Comparison of ENCODE assay signal across 18 cellular contexts in the genomic region with DNA sequence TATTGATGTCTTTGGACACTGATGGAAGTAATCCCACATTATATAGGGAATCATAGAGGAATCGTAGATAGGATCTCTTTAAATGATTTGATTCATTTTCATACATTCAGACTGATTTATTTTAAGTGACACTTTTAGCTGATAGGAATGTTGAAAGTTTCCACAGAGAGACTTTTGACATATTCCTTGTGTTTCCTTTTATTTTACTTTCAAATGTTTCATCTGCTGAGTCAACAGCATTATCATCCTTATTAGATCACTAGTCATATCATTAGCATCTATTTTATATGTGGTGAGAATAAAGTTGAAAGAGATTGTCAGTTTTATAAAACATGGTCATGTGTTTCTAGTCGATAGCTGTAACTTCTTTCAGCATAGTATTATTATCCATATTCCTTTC. TPM values are rescaled to one million over a fixed set of nuclear protein-coding genes. Genes with fewer than 3 reads are reported as not detected.
A peak's percentile ranks its signal among the peaks of the same experiment; 100 is the strongest.
DNase-seq lines count a peak whose midpoint lies in the region; ATAC-seq, FAIRE-seq and TF ChIP-seq lines count a peak whose summit lies in the region.
"Had no signal": no experiment of that assay in that cellular context is flagged by ENCODE, and none has a peak within 500 bp of the region (broad histone marks: within the 10 kb centered on the region; RNA-seq: fewer than 3 reads in every experiment).

No MANE protein-coding gene starts in this region.

- H3K4me3 ChIP-seq in heart right ventricle (no peak overlapping the region), bronchial epithelial cell (ENCODE audit: low read depth, low read length) (no peak overlapping the region), upper lobe of right lung (no peak overlapping the region), Karpas-422 (ENCODE audit: low read length) (no peak overlapping the region)
- H3K4me3 ChIP-seq: BLaER1 treated with 17β-estradiol and CSF1 and Interleukin-3, amounts not matched to agents 10 nM and 100 nM; SK-N-MC had no signal

- ATAC-seq in heart right ventricle (no peak), left ventricle myocardium superior (no peak), foreskin keratinocyte (peak; percentile 67), upper lobe of right lung (no peak)
- no peak for ATAC-seq in naive thymus-derived CD8-positive, alpha-beta T cell

- no peaks in the 10 kb centered on the region for H3K9me3 ChIP-seq in heart right ventricle
- H3K9me3 ChIP-seq in upper lobe of right lung, result no peaks in the 10 kb centered on the region
- H3K9me3 ChIP-seq in Karpas-422 (ENCODE audit: low read length), result no peaks in the 10 kb centered on the region
- H3K9me3 ChIP-seq: BLaER1 treated with 17β-estradiol and CSF1 and Interleukin-3, amounts not matched to agents 10 nM and 100 nM; thoracic aorta had no signal

- intact Hi-C loops in heart right ventricle (cut with DNase I), result loop anchor here in 1 of 10 donors (5.0 kb wide), 1 partner anchor 36 kb away; no protein-coding TSS in a partner anchor
- intact Hi-C loops in left ventricle myocardium superior (cut with micrococcal nuclease), result no loop called here
- intact Hi-C loops in upper lobe of right lung (cut with DNase I), result no loop called here

- no peaks in the 10 kb centered on the region for H3K9me2 ChIP-seq in Karpas-422 (replicated peaks; ENCODE audit: insufficient read depth, low read length)

- peaks cover 0 to 15% (median 2%) of the 10 kb centered on the region in 4 donors for H3K4me1 Mint-ChIP-seq in naive thymus-derived CD8-positive, alpha-beta T cell

- no peaks in the 10 kb centered on the region for H3K9me3 Mint-ChIP-seq in naive thymus-derived CD8-positive, alpha-beta T cell
- H3K9me3 Mint-ChIP-seq: H9 had no signal

- no peak for FAIRE-seq in bronchial epithelial cell (lab: Jason Lieb, UNC)
- FAIRE-seq: G401.6 had no signal

- no peak overlapping the region for H3K4me3 Mint-ChIP-seq in naive thymus-derived CD8-positive, alpha-beta T cell
- H3K4me3 Mint-ChIP-seq: H9 had no signal

- DNase-seq in heart right ventricle, result no peak
- no peak for DNase-seq in left ventricle myocardium superior
- peak; percentile 82 for DNase-seq in bronchial epithelial cell (ENCODE audit: low read depth)
- DNase-seq in foreskin keratinocyte, result peak in 1 of 2 donors; percentile 69
- no peak for DNase-seq in upper lobe of right lung
- no peak for DNase-seq in Karpas-422
- DNase-seq in naive thymus-derived CD8-positive, alpha-beta T cell, result no peak
- no peak for DNase-seq in T-helper 9 cell
- DNase-seq: 8988T; activated CD4-positive, alpha-beta T cell treated with anti-CD3 and anti-CD28 coated beads for 48 hours; activated gamma-delta T cell; H9; NCI-H526 had no signal

- no peak overlapping the region for H2AFZ ChIP-seq in Karpas-422 (ENCODE audit: low read length)

- no peaks in the 10 kb centered on the region for H3K36me3 ChIP-seq in heart right ventricle
- H3K36me3 ChIP-seq in bronchial epithelial cell (ENCODE audit: control insufficient read depth, insufficient read depth, low read length), result no peaks in the 10 kb centered on the region
- no peaks in the 10 kb centered on the region for H3K36me3 ChIP-seq in upper lobe of right lung
- H3K36me3 ChIP-seq in Karpas-422 (ENCODE audit: insufficient read depth, low read length), result no peaks in the 10 kb centered on the region
- H3K36me3 ChIP-seq: BLaER1 treated with 17β-estradiol and CSF1 and Interleukin-3, amounts not matched to agents 10 nM and 100 nM; thoracic aorta had no signal

- H3K27me3 ChIP-seq in heart right ventricle (no peaks in the 10 kb centered on the region), bronchial epithelial cell (ENCODE audit: control insufficient read depth, insufficient read depth, low read length) (no peaks in the 10 kb centered on the region), foreskin keratinocyte (no peaks in the 10 kb centered on the region), upper lobe of right lung (no peaks in the 10 kb centered on the region), Karpas-422 (ENCODE audit: low read length) (no peaks in the 10 kb centered on the region)
- H3K27me3 ChIP-seq: BLaER1 treated with 17β-estradiol and CSF1 and Interleukin-3, amounts not matched to agents 10 nM and 100 nM had no signal

- 90 to 91% methylated on average over 2 of the region's 2 CpGs for WGBS in heart right ventricle, 2 donors

- no peaks in the 10 kb centered on the region for H3K36me3 Mint-ChIP-seq in naive thymus-derived CD8-positive, alpha-beta T cell

- H3K27me3 Mint-ChIP-seq in naive thymus-derived CD8-positive, alpha-beta T cell, result peaks cover 0 to 4% (median 0%) of the 10 kb centered on the region in 5 donors

- H3K27ac ChIP-seq in heart right ventricle (peak overlapping the region in 6 of 10 donors; percentile 11 to 74 (median 68)), foreskin keratinocyte (peak overlapping the region; percentile 95), upper lobe of right lung (peak overlapping the region; percentile 14), Karpas-422 (ENCODE audit: low read length) (no peak overlapping the region)
- H3K27ac ChIP-seq: coronary artery, SK-N-MC, thoracic aorta had no signal

- no peaks in the 10 kb centered on the region for H4K20me1 ChIP-seq in Karpas-422 (ENCODE audit: insufficient read depth, low read depth, low read length)
- H4K20me1 ChIP-seq: BLaER1 treated with 17β-estradiol and CSF1 and Interleukin-3, amounts not matched to agents 10 nM and 100 nM had no signal

- no peak overlapping the region for H3K27ac Mint-ChIP-seq in naive thymus-derived CD8-positive, alpha-beta T cell
- H3K27ac Mint-ChIP-seq: H9 had no signal

- no peak overlapping the region for H3K9ac ChIP-seq in Karpas-422 (ENCODE audit: low read length)
- H3K9ac ChIP-seq: BLaER1 treated with 17β-estradiol and CSF1 and Interleukin-3, amounts not matched to agents 10 nM and 100 nM had no signal

- POLR2A ChIA-PET in naive thymus-derived CD8-positive, alpha-beta T cell (lab: Charles Lee), result interaction anchor here (0.6 kb wide), 1 partner anchor 1280 kb away, joined by 3 read pairs; no protein-coding TSS in a partner anchor

- H3K4me1 ChIP-seq in heart right ventricle, result peaks cover 0 to 58% (median 45%) of the 10 kb centered on the region in 9 donors
- H3K4me1 ChIP-seq in foreskin keratinocyte, result peaks cover 47% of the 10 kb centered on the region
- H3K4me1 ChIP-seq in upper lobe of right lung, result peaks cover 42% of the 10 kb centered on the region
- H3K4me1 ChIP-seq in Karpas-422 (ENCODE audit: low read length), result no peaks in the 10 kb centered on the region

- no peaks in the 10 kb centered on the region for H3K79me2 ChIP-seq in Karpas-422 (ENCODE audit: low read length)

- no peak overlapping the region for H3K4me2 ChIP-seq in Karpas-422 (ENCODE audit: low read depth, low read length, poor library complexity, severe bottlenecking)

- TF ChIP-seq CTCF in heart right ventricle (IDR thresholded peaks at IDR 0.05), result no peak
- no peak for TF ChIP-seq CTCF in bronchial epithelial cell (IDR thresholded peaks at IDR 0.05; ENCODE audit: insufficient read depth, low read length, severe bottlenecking)
- no peak for TF ChIP-seq CTCF in foreskin keratinocyte (conservative IDR thresholded peaks at IDR 0.05)
- TF ChIP-seq CTCF in upper lobe of right lung (IDR thresholded peaks at IDR 0.05), result no peak

RNA-seq across cellular contexts. Expression of gene DCBLD1, which starts 13.4 kb away (rescaled TPM):
- 1 to 10 TPM; 2.7 to 7.2 (median 4.2) TPM for total RNA-seq in heart right ventricle
- 1 to 10 TPM; 3.3 to 6.7 TPM for polyA plus RNA-seq in heart right ventricle
- total RNA-seq in left ventricle myocardium superior, result 6.0 TPM
- 39.7 and 64.8 TPM in 2 replicates for total RNA-seq in bronchial epithelial cell
- total RNA-seq in foreskin keratinocyte, result 25.9 and 26.5 TPM in 2 replicates
- polyA plus RNA-seq in foreskin keratinocyte, result 10.1 and 12.0 TPM in 2 replicates
- total RNA-seq in upper lobe of right lung, result 19.5 TPM
- total RNA-seq in Karpas-422 (2014; rRNA removed; shearing (Covaris generic); ENCODE audit: low replicate concordance), result not detected in 2 replicates
- 1 to 10 TPM; 8.0 to 8.3 TPM for total RNA-seq in naive thymus-derived CD8-positive, alpha-beta T cell
- 1 to 10 TPM; 2.9 to 3.6 (median 3.0) TPM for polyA plus RNA-seq in naive thymus-derived CD8-positive, alpha-beta T cell
